8 cellular contexts compared by ENCODE assay signal in genomic region chr15:101723161-101723873, GRCh38.
DNase-seq lines count a peak whose midpoint lies in the region; ATAC-seq and TF ChIP-seq lines count a peak whose summit lies in the region.

No MANE protein-coding gene starts in this region.

- no peaks in the 10 kb centered on the region for H4K20me1 ChIP-seq in DND-41 (ENCODE audit: insufficient read depth, low read length)

- H3K4me2 ChIP-seq in DND-41 (ENCODE audit: insufficient read depth, low read length): peak overlapping the region; percentile 93

- H3K4me1 ChIP-seq in DND-41 (ENCODE audit: insufficient read depth, low read length): peaks cover 20% of the 10 kb centered on the region
- peaks cover 3 to 4% of the 10 kb centered on the region in 2 donors for H3K4me1 ChIP-seq in mucosa of rectum (ENCODE audit: control insufficient read depth in 2 of 2, insufficient read depth in 2 of 2, low read length in 2 of 2)
- H3K4me1 ChIP-seq in tibial artery: peaks cover 0 to 14% (median 7%) of the 10 kb centered on the region in 4 donors

- no peaks in the 10 kb centered on the region for H3K27me3 ChIP-seq in DND-41 (ENCODE audit: insufficient read depth, low read length, poor library complexity)
- H3K27me3 ChIP-seq in mucosa of rectum (ENCODE audit: control insufficient read depth in 2 of 2, insufficient read depth in 2 of 2, low read length in 2 of 2): no peaks in the 10 kb centered on the region
- H3K27me3 ChIP-seq in tibial artery: no peaks in the 10 kb centered on the region

- H3K36me3 ChIP-seq in DND-41 (ENCODE audit: insufficient read depth, low read length) (peaks cover 27% of the 10 kb centered on the region), mucosa of rectum (ENCODE audit: control insufficient read depth in 2 of 2, insufficient read depth in 2 of 2, low read length in 2 of 2) (peaks cover 24 to 25% of the 10 kb centered on the region in 2 donors), tibial artery (peaks cover 27 to 39% (median 38%) of the 10 kb centered on the region in 3 donors)

- DNase-seq in DND-41: peak; percentile 52
- DNase-seq in T-helper 22 cell (ENCODE audit: low read depth): peak; percentile 13
- no peak for DNase-seq in coronary artery (ENCODE audit: low spot score)
- no peak for DNase-seq in tibial artery
- no peak for DNase-seq in amniotic stem cell (lab: John Stamatoyannopoulos, UW)

- H3K4me3 ChIP-seq in DND-41 (ENCODE audit: low read depth in 1 of 2, low read length in 2 of 2) (peak overlapping the region; percentile 50 to 87), coronary artery (peak overlapping the region; percentile 85), mucosa of rectum (ENCODE audit: low read length in 2 of 2) (peak overlapping the region; percentile 75 to 83), tibial artery (peak overlapping the region; percentile 90 to 92)

- TF ChIP-seq CTCF in DND-41 (IDR thresholded peaks at IDR 0.05; ENCODE audit: borderline replicate concordance, extremely low read depth, low read length, poor library complexity, severe bottlenecking) (no peak), coronary artery (IDR thresholded peaks at IDR 0.05) (no peak), tibial artery (IDR thresholded peaks at IDR 0.05) (no peak)

- H2AFZ ChIP-seq in DND-41 (ENCODE audit: low read depth, low read length): peak overlapping the region; percentile 92

- intact Hi-C loops in tibial artery (cut with DNase I; ENCODE audit: low total_unique reads): no loop called here

- no peaks in the 10 kb centered on the region for H3K79me2 ChIP-seq in DND-41 (ENCODE audit: insufficient read depth, low read length)

- ATAC-seq in DND-41 (ENCODE audit: insufficient read depth, low read depth) (peak; percentile 18; the same call in 1 of the 3 replicates), GM19455 (IDR thresholded peaks at IDR 0.05; ENCODE audit: unreplicated experiment) (peak; percentile 41), HG03575 (IDR thresholded peaks at IDR 0.05; ENCODE audit: extremely low read depth, insufficient number of reproducible peaks, low FRiP score, unreplicated experiment) (peak; percentile 39)

- H3K9me3 ChIP-seq in DND-41 (ENCODE audit: insufficient read depth, low read length, severe bottlenecking) (no peaks in the 10 kb centered on the region), mucosa of rectum (ENCODE audit: control insufficient read depth in 2 of 2, low read length in 2 of 2) (no peaks in the 10 kb centered on the region), tibial artery (no peaks in the 10 kb centered on the region)

- H3K9ac ChIP-seq in DND-41 (ENCODE audit: low read depth, low read length) (peak overlapping the region; percentile 61), mucosa of rectum (ENCODE audit: low read depth in 1 of 2, low read length in 2 of 2) (peak overlapping the region; percentile 71 to 94)

- H3K27ac ChIP-seq in DND-41 (ENCODE audit: low read length) (peak overlapping the region; percentile 73), coronary artery (peak overlapping the region; percentile 95 to 96), mucosa of rectum (ENCODE audit: low read depth in 2 of 2, low read length in 2 of 2) (peak overlapping the region; percentile 95 to 96), tibial artery (peak overlapping the region; percentile 97 to 98)

Comparison
In these comparisons a context has a peak if more than half of its experiments do, and no peak if none do; other contexts are left out.
1. DNase-seq: peak in DND-41 (single experiment) and T-helper 22 cell (single experiment); none in coronary artery (single experiment), tibial artery (0 of 2) and amniotic stem cell (single experiment).
2. Peak in every context shown above with its lines, with median percentiles within 50 percentile points of each other: ATAC-seq, H3K27ac ChIP-seq and H3K4me3 ChIP-seq.